10 cellular contexts compared by ENCODE assay signal in genomic region chr20:40506567-40506966, GRCh38.
DNase-seq lines count a peak whose midpoint lies in the region; ATAC-seq and TF ChIP-seq lines count a peak whose summit lies in the region.
"Had no signal": no experiment of that assay in that cellular context is flagged by ENCODE, and none has a peak within 500 bp of the region (broad histone marks: within the 10 kb centered on the region; RNA-seq: fewer than 3 reads in every experiment).

No MANE protein-coding gene starts in this region.

- no peak overlapping the region for H3K4me3 ChIP-seq in CD4-positive, CD25-positive, alpha-beta regulatory T cell (ENCODE audit: low read depth, low read length)

- BruUV-seq in MCF 10A (replicated peaks; lab: Mats Ljungman, UMichigan): no TSS peak

- no peaks in the 10 kb centered on the region for H3K36me3 ChIP-seq in CD4-positive, CD25-positive, alpha-beta regulatory T cell (ENCODE audit: control insufficient read depth, insufficient read depth, low read length)

- H3K27ac Mint-ChIP-seq in CD4-positive, CD25-positive, alpha-beta regulatory T cell: no peak overlapping the region
- H3K27ac Mint-ChIP-seq in MCF 10A (ENCODE audit: low read depth, unreplicated experiment): peak overlapping the region; percentile 74
- H3K27ac Mint-ChIP-seq: stimulated activated naive CD8-positive, alpha-beta T cell treated with anti-CD3 and anti-CD28 coated beads, Interleukin-15, Interleukin-2, amounts not matched to agents 100 ng/mL and 50 ng/mL, for 24 hours had no signal

- TF ChIP-seq CTCF in MCF 10A (IDR thresholded peaks at IDR 0.05; ENCODE audit: unreplicated experiment): no peak

- H3K4me1 Mint-ChIP-seq in CD4-positive, CD25-positive, alpha-beta regulatory T cell: no peaks in the 10 kb centered on the region
- H3K4me1 Mint-ChIP-seq in MCF 10A (ENCODE audit: insufficient read depth, unreplicated experiment): peaks cover 41% of the 10 kb centered on the region
- H3K4me1 Mint-ChIP-seq: central memory CD8-positive, alpha-beta T cell had no signal

- no peaks in the 10 kb centered on the region for H3K27me3 ChIP-seq in CD4-positive, CD25-positive, alpha-beta regulatory T cell (ENCODE audit: control insufficient read depth, insufficient read depth, low read length)

- POLR2A ChIA-PET in MCF 10A (lab: Yijun Ruan, JAX): interaction anchor here (0.6 to 9.5 kb wide), 19 partner anchors 12 to 224 kb away, joined by 3 to 58 read pairs (median 5); partner anchors contain the start of gene MAFB

- ATAC-seq in CD4-positive, CD25-positive, alpha-beta regulatory T cell (ENCODE audit: low read depth in 2 of 2): peak; percentile 36 to 41
- no peak for ATAC-seq in HG03378 (IDR thresholded peaks at IDR 0.05; ENCODE audit: unreplicated experiment)

- no peaks in the 10 kb centered on the region for H3K27me3 Mint-ChIP-seq in CD4-positive, CD25-positive, alpha-beta regulatory T cell
- H3K27me3 Mint-ChIP-seq in MCF 10A (ENCODE audit: insufficient read depth, unreplicated experiment): no peaks in the 10 kb centered on the region
- H3K27me3 Mint-ChIP-seq: stimulated activated naive CD8-positive, alpha-beta T cell treated with anti-CD3 and anti-CD28 coated beads, Interleukin-15, Interleukin-2, amounts not matched to agents 100 ng/mL and 50 ng/mL, for 24 hours had no signal

- peaks cover 0 to 2% (median 0%) of the 10 kb centered on the region in 7 donors for H3K9me3 Mint-ChIP-seq in CD4-positive, CD25-positive, alpha-beta regulatory T cell
- H3K9me3 Mint-ChIP-seq in MCF 10A (ENCODE audit: unreplicated experiment): no peaks in the 10 kb centered on the region
- H3K9me3 Mint-ChIP-seq: central memory CD8-positive, alpha-beta T cell; stimulated activated naive CD8-positive, alpha-beta T cell treated with anti-CD3 and anti-CD28 coated beads, Interleukin-15, Interleukin-2, amounts not matched to agents 100 ng/mL and 50 ng/mL, for 24 hours had no signal

- no peaks in the 10 kb centered on the region for H3K9me3 ChIP-seq in CD4-positive, CD25-positive, alpha-beta regulatory T cell (ENCODE audit: control insufficient read depth in 2 of 2, low read length in 2 of 2)

- intact Hi-C loops in MCF 10A (cut with micrococcal nuclease): loop anchor here (1.0 to 10.0 kb wide), 2 partner anchors 183 to 242 kb away; partner anchors contain the start of gene MAFB

- H3K4me3 Mint-ChIP-seq in CD4-positive, CD25-positive, alpha-beta regulatory T cell: no peak overlapping the region
- H3K4me3 Mint-ChIP-seq in MCF 10A (ENCODE audit: unreplicated experiment): no peak overlapping the region
- H3K4me3 Mint-ChIP-seq: central memory CD8-positive, alpha-beta T cell; stimulated activated naive CD8-positive, alpha-beta T cell treated with anti-CD3 and anti-CD28 coated beads, Interleukin-15, Interleukin-2, amounts not matched to agents 100 ng/mL and 50 ng/mL, for 24 hours had no signal

- H3K4me1 ChIP-seq in CD4-positive, CD25-positive, alpha-beta regulatory T cell (ENCODE audit: control insufficient read depth, insufficient read depth, low read length, poor library complexity, severe bottlenecking): no peaks in the 10 kb centered on the region

- no peak for DNase-seq in CD4-positive, CD25-positive, alpha-beta regulatory T cell
- DNase-seq in NCI-H226 (peak; percentile 91), MCF 10A (ENCODE audit: unreplicated experiment) (peak; percentile 99), kidney glomerular epithelial cell (lab: John Stamatoyannopoulos, UW) (peak; percentile 54), stromal cell of bone marrow (ENCODE audit: low read depth) (peak; percentile 100), NCI-H1930 (lab: John Stamatoyannopoulos, UW) (no peak), T-helper 9 cell (no peak)

- H3K36me3 Mint-ChIP-seq in CD4-positive, CD25-positive, alpha-beta regulatory T cell: no peaks in the 10 kb centered on the region
- no peaks in the 10 kb centered on the region for H3K36me3 Mint-ChIP-seq in MCF 10A (ENCODE audit: insufficient read depth, unreplicated experiment)

- CTCF ChIA-PET in MCF 10A (lab: Yijun Ruan, JAX): interaction anchor here (0.7 to 2.9 kb wide), 18 partner anchors 12 to 1457 kb away, joined by 3 to 11 read pairs (median 4); no protein-coding TSS in a partner anchor

- no peak overlapping the region for H3K27ac ChIP-seq in CD4-positive, CD25-positive, alpha-beta regulatory T cell (ENCODE audit: insufficient read depth, low read length, poor library complexity, severe bottlenecking)

Comparison
In these comparisons a context has a peak if more than half of its experiments do, and no peak if none do; other contexts are left out.
1. DNase-seq: peak in NCI-H226 (single experiment), MCF 10A (single experiment), kidney glomerular epithelial cell (single experiment) and stromal cell of bone marrow (single experiment); none in CD4-positive, CD25-positive, alpha-beta regulatory T cell (0 of 3), NCI-H1930 (0 of 2) and T-helper 9 cell (single experiment).